ENCODE assay signal across 1 cellular context in genomic region chr14:76151398-76152332, GRCh38.
TF ChIP-seq lines count a peak whose summit lies in the region.

Gene GPATCH2L (plus strand): TSS chr14:76151922. CDS start chr14:76154364, 2,442 bp downstream.

TF ChIP-seq in WTC11, 78 proteins besides CTCF, POLR2A, EP300 and RAD21 (continued from another document):
- peak; percentile 50; the same call in 1 of the 2 replicates for TF ChIP-seq ARID4B (CRISPR knock-in tag; IDR thresholded peaks at IDR 0.05; ENCODE audit: borderline replicate concordance)
- TF ChIP-seq ELF4 (CRISPR knock-in tag; IDR thresholded peaks at IDR 0.05; ENCODE audit: low read depth): no peak
- peak; percentile 14; the same call in 1 of the 2 replicates for TF ChIP-seq MAX (CRISPR knock-in tag; IDR thresholded peaks at IDR 0.05)
- TF ChIP-seq RORB (CRISPR knock-in tag; IDR thresholded peaks at IDR 0.05): no peak
- TF ChIP-seq USF1 (CRISPR knock-in tag; IDR thresholded peaks at IDR 0.05): peak; percentile 45
- TF ChIP-seq RELA (CRISPR knock-in tag; IDR thresholded peaks at IDR 0.05; ENCODE audit: borderline replicate concordance): no peak
- no peak for TF ChIP-seq FOXJ3 (CRISPR knock-in tag; IDR thresholded peaks at IDR 0.05; ENCODE audit: borderline replicate concordance)
- TF ChIP-seq ZNF416 (CRISPR knock-in tag; IDR thresholded peaks at IDR 0.05): no peak
- no peak for TF ChIP-seq ATF1 (CRISPR knock-in tag; IDR thresholded peaks at IDR 0.05)
- no peak for TF ChIP-seq GTF2I (CRISPR knock-in tag; conservative IDR thresholded peaks at IDR 0.05)
- TF ChIP-seq ZNF512 (CRISPR knock-in tag; IDR thresholded peaks at IDR 0.05; ENCODE audit: borderline replicate concordance): no peak
- no peak for TF ChIP-seq NFATC4 (CRISPR knock-in tag; IDR thresholded peaks at IDR 0.05)
- peak; percentile 77 for TF ChIP-seq GABPB1 (CRISPR knock-in tag; IDR thresholded peaks at IDR 0.05)
- TF ChIP-seq ZBTB43 (CRISPR knock-in tag; IDR thresholded peaks at IDR 0.05): 0 out of 2 replicates have a peak, but pooled peaks have one; percentile 23
- TF ChIP-seq TEAD1 (CRISPR knock-in tag; IDR thresholded peaks at IDR 0.05): peak; percentile 54; the same call in 1 of the 2 replicates
- TF ChIP-seq ZNF671 (CRISPR knock-in tag; IDR thresholded peaks at IDR 0.05): no peak
- TF ChIP-seq CDX4 (CRISPR knock-in tag; IDR thresholded peaks at IDR 0.05; ENCODE audit: borderline replicate concordance): no peak
- TF ChIP-seq USF2 (CRISPR knock-in tag; IDR thresholded peaks at IDR 0.05): peak; percentile 60; the same call in 1 of the 2 replicates
- TF ChIP-seq ATF2 (CRISPR knock-in tag; IDR thresholded peaks at IDR 0.05; ENCODE audit: borderline replicate concordance, low read depth): no peak
- peak; percentile 62 for TF ChIP-seq ETV6 (CRISPR knock-in tag; IDR thresholded peaks at IDR 0.05)
- peak; percentile 99 for TF ChIP-seq SP1 (CRISPR knock-in tag; conservative IDR thresholded peaks at IDR 0.05)
- no peak for TF ChIP-seq AR (CRISPR knock-in tag; IDR thresholded peaks at IDR 0.05)
TF ChIP-seq in WTC11: peak in this region for 15.
